Comparison of ENCODE assay signal across 17 cellular contexts in the genomic region with DNA sequence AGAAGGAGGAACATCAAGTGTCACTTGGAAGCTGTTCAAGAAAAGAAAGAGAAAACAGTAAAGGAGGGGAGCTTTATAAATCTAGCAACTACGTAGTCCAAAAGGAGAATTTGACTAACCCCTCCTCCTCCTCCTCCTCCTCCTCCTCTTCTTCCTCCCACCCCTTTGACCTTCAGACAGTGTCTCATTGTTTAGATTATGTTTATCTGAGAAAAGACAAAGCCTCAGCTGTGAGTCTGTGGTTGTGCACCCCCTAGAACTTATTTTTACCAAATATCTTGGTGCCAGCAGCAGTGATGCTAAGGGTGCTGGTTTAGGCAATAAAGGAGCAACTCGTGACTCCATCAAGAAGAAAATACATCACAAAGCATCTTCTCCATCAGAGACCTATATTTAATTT.
DNase-seq lines count a peak whose midpoint lies in the region; ATAC-seq and TF ChIP-seq lines count a peak whose summit lies in the region.
"Had no signal": no experiment of that assay in that cellular context is flagged by ENCODE, and none has a peak within 500 bp of the region (broad histone marks: within the 10 kb centered on the region; RNA-seq: fewer than 3 reads in every experiment).

No MANE protein-coding gene starts in this region.

- no peak overlapping the region for H3K4me3 ChIP-seq in uterus
- H3K4me3 ChIP-seq: A549, cardiac muscle cell, upper lobe of right lung had no signal

- no peaks in the 10 kb centered on the region for H3K36me3 ChIP-seq in uterus
- H3K36me3 ChIP-seq: cardiac muscle cell, upper lobe of right lung had no signal

- ATAC-seq in GM19455 (IDR thresholded peaks at IDR 0.05; ENCODE audit: unreplicated experiment): peak; percentile 39
- peak; percentile 41 for ATAC-seq in HG03378 (IDR thresholded peaks at IDR 0.05; ENCODE audit: unreplicated experiment)
- no peak for ATAC-seq in HG02970 (IDR thresholded peaks at IDR 0.05; ENCODE audit: low FRiP score, unreplicated experiment)
- ATAC-seq: A549; activated CD8-positive, alpha-beta T cell treated with anti-CD3 and anti-CD28 coated beads for 36 hours; T-cell; upper lobe of right lung had no signal

- H3K4me1 ChIP-seq in uterus: no peaks in the 10 kb centered on the region
- H3K4me1 ChIP-seq: upper lobe of right lung had no signal

- TF ChIP-seq POLR2A in uterus (IDR thresholded peaks at IDR 0.05): no peak

- no peaks in the 10 kb centered on the region for H3K9me3 ChIP-seq in uterus

- intact Hi-C loops in uterus (cut with DNase I; ENCODE audit: low total_unique reads): no loop called here

- no peaks in the 10 kb centered on the region for H3K27me3 ChIP-seq in uterus
- H3K27me3 ChIP-seq: cardiac muscle cell, upper lobe of right lung had no signal

- DNase-seq in Ammon's horn (ENCODE audit: low spot score) (peak; percentile 57), OCI-M2 (lab: John Stamatoyannopoulos, UW; ENCODE audit: unreplicated experiment) (no peak), uterus (no peak), NCI-H1694 (lab: John Stamatoyannopoulos, UW) (no peak)
- DNase-seq: activated CD8-positive, alpha-beta T cell treated with anti-CD3 and anti-CD28 coated beads for 36 hours; activated naive CD4-positive, alpha-beta T cell; Karpas-422; NCI-H2081; T-cell; upper lobe of right lung had no signal

- no peak for TF ChIP-seq CTCF in uterus (IDR thresholded peaks at IDR 0.05)

- H3K27ac ChIP-seq in cingulate gyrus (ENCODE audit: low read depth, low read length) (peak overlapping the region; percentile 20), uterus (no peak overlapping the region)
- H3K27ac ChIP-seq: A549, cardiac muscle cell, epithelial cell of prostate, upper lobe of right lung had no signal
